In the genomic region with DNA sequence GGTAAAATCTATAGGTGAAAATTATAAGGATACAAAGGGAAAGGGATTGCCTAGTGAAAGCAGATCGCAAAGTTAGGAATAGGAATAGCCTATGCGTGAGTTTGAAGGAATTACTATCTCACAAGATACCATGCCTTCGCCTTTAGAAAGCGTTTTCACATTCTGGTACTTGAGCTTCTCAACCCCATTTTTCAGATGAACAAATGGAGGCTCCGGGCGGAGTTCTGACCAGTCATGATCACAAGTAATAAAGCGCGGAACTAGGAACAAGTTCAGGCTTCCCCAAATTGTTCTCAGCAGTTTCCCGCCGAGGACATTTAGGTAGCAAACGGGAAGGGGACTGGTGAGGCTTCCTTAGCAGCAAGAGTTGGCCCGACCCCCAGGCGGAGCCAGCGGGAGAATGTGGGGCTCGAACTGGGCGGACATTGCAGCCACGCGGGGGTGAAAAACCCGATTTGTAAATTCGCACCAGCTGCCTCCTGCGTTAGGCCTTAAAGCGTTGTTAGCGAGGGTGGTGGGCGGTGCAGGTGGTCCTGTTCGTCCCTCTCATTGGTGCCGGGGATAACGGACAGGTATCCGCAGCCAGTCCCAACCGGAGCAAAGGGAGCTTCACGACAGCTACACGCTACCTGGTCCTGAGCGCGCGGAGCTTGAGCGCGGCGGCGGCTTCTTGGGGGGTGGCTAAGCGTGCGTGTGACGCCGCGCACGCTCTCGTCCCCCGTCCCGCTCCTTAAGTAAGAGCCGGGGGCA, we compare ENCODE assay signal across 1 cellular context.
TF ChIP-seq lines count a peak whose summit lies in the region.

No MANE protein-coding gene starts in this region.

TF ChIP-seq in IMR-90, 13 proteins besides CTCF, POLR2A, EP300 and RAD21:
- TF ChIP-seq BHLHE40 (IDR thresholded peaks at IDR 0.05; ENCODE audit: low read depth, low read length) (no peak), CEBPB (IDR thresholded peaks at IDR 0.05; ENCODE audit: low read depth, low read length) (no peak), SMC3 (IDR thresholded peaks at IDR 0.05; ENCODE audit: low read depth, low read length) (no peak), MAFK (IDR thresholded peaks at IDR 0.05; ENCODE audit: low read depth, low read length) (no peak), NFE2L2 (IDR thresholded peaks at IDR 0.05; ENCODE audit: low read depth, low read length) (no peak), CHD1 (IDR thresholded peaks at IDR 0.05; ENCODE audit: low read depth, low read length) (no peak), RFX5 (IDR thresholded peaks at IDR 0.05; ENCODE audit: low read depth, low read length) (no peak)
- TF ChIP-seq, protein P1, sequence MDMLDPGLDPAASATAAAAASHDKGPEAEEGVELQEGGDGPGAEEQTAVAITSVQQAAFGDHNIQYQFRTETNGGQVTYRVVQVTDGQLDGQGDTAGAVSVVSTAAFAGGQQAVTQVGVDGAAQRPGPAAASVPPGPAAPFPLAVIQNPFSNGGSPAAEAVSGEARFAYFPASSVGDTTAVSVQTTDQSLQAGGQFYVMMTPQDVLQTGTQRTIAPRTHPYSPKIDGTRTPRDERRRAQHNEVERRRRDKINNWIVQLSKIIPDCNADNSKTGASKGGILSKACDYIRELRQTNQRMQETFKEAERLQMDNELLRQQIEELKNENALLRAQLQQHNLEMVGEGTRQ (IDR thresholded peaks at IDR 0.05; ENCODE audit: low read depth, low read length): no peak
